In genomic region chr3:125594581-125595011, GRCh38 we compare ENCODE assay signal across 9 cellular contexts. TPM values are rescaled to one million over a fixed set of nuclear protein-coding genes. Genes with fewer than 3 reads are reported as not detected.
DNase-seq lines count a peak whose midpoint lies in the region; ATAC-seq, FAIRE-seq and TF ChIP-seq lines count a peak whose summit lies in the region.
"Had no signal": no experiment of that assay in that cellular context is flagged by ENCODE, and none has a peak within 500 bp of the region (broad histone marks: within the 10 kb centered on the region; RNA-seq: fewer than 3 reads in every experiment).

No MANE protein-coding gene starts in this region.

- H3K79me2 ChIP-seq in OCI-LY3 (ENCODE audit: low read length) = peaks cover 59% of the 10 kb centered on the region

- peak overlapping the region; percentile 82 for H3K27ac ChIP-seq in OCI-LY3 (ENCODE audit: low read length)

- H3K27me3 ChIP-seq in OCI-LY3 (ENCODE audit: low read depth, low read length) = no peaks in the 10 kb centered on the region

- no peaks in the 10 kb centered on the region for H4K20me1 ChIP-seq in OCI-LY3 (ENCODE audit: insufficient read depth, low read length)

- H2AFZ ChIP-seq in OCI-LY3 (ENCODE audit: low read depth, low read length) = peak overlapping the region; percentile 42; the same call in 1 of the 2 replicates

- FAIRE-seq in urothelium cell line (lab: Jason Lieb, UNC) = no peak
- FAIRE-seq: A204.1 had no signal

- H3K9me3 ChIP-seq in OCI-LY3 (ENCODE audit: insufficient read depth, low read length) (no peaks in the 10 kb centered on the region), mucosa of descending colon (no peaks in the 10 kb centered on the region)

- H3K4me1 ChIP-seq in OCI-LY3 (ENCODE audit: low read length) = peaks cover 36% of the 10 kb centered on the region
- H3K4me1 ChIP-seq in mucosa of descending colon (ENCODE audit: low read depth) = peaks cover 20% of the 10 kb centered on the region

- TF ChIP-seq CTCF in OCI-LY3 (IDR thresholded peaks at IDR 0.05; ENCODE audit: low read depth, low read length) (no peak), mucosa of descending colon (IDR thresholded peaks at IDR 0.05) (no peak), GM13976 (IDR thresholded peaks at IDR 0.05; ENCODE audit: borderline replicate concordance, control extremely low read depth, extremely low read depth, insufficient read depth, missing control alignments) (no peak)

- H3K36me3 ChIP-seq in OCI-LY3 (replicated peaks; ENCODE audit: low read depth, low read length) = peaks cover 13% of the 10 kb centered on the region
- H3K36me3 ChIP-seq in mucosa of descending colon (ENCODE audit: low read depth) = no peaks in the 10 kb centered on the region

- H3K4me3 ChIP-seq in OCI-LY3 (ENCODE audit: low read length) = peak overlapping the region; percentile 98
- H3K4me3 ChIP-seq in mucosa of descending colon = peak overlapping the region; percentile 79

- intact Hi-C loops in mucosa of descending colon (cut with DNase I, micrococcal nuclease) = no loop called here

- DNase-seq in DMS 273 (lab: John Stamatoyannopoulos, UW; ENCODE audit: unreplicated experiment) (peak; percentile 66), DMS 273 treated with DMSO at 0.1 percent for 48 hours (lab: John Stamatoyannopoulos, UW) (no peak), dermis blood vessel endothelial cell (peak; percentile 33), mucosa of descending colon (peak; percentile 48 to 59 (median 55)), urothelium cell line (ENCODE audit: low spot score) (peak; percentile 19), GM13976 (ENCODE audit: low spot score) (no peak)

- ATAC-seq in mucosa of descending colon (peak; percentile 4), HG03045 (IDR thresholded peaks at IDR 0.05; ENCODE audit: unreplicated experiment) (no peak)

- in situ Hi-C loops in GM13976 (cut with MboI; ENCODE audit: low sequenced_read_pairs, unreplicated experiment) = loop anchor here (25.0 kb wide), 1 partner anchor 832 kb away; no protein-coding TSS in a partner anchor

- H3K9ac ChIP-seq in OCI-LY3 (ENCODE audit: low read length) = peak overlapping the region; percentile 90

- peak overlapping the region; percentile 93 for H3K4me2 ChIP-seq in OCI-LY3 (ENCODE audit: low read length)

RNA-seq across cellular contexts. Expression of gene OSBPL11, which starts 0.7 kb away (rescaled TPM):
- 7.3 and 13.9 TPM in 2 replicates for total RNA-seq in dermis blood vessel endothelial cell
- total RNA-seq in mucosa of descending colon = 10 to 100 TPM; 17.5 to 33.9 (median 20.0) TPM

Comparison
In these comparisons a context has a peak if more than half of its experiments do, and no peak if none do; other contexts are left out.
1. DNase-seq: peak in DMS 273 (single experiment), dermis blood vessel endothelial cell (single experiment), mucosa of descending colon (3 of 3) and urothelium cell line (single experiment); none in DMS 273 treated with DMSO at 0.1 percent for 48 hours (single experiment) and GM13976 (single experiment).